Comparison of ENCODE assay signal across 14 cellular contexts in genomic region chr5:45695680-45696093, GRCh38. TPM values are rescaled to one million over a fixed set of nuclear protein-coding genes. Genes with fewer than 3 reads are reported as not detected.
DNase-seq lines count a peak whose midpoint lies in the region; ATAC-seq and TF ChIP-seq lines count a peak whose summit lies in the region.
"Had no signal": no experiment of that assay in that cellular context is flagged by ENCODE, and none has a peak within 500 bp of the region (broad histone marks: within the 10 kb centered on the region; RNA-seq: fewer than 3 reads in every experiment).

No MANE protein-coding gene starts in this region.

- DNase-seq in cardiac muscle cell (ENCODE audit: low read depth in 1 of 2, low spot score in 1 of 2) (peak in 1 of 2 donors; percentile 34), Right ventricle myocardium superior (no peak), chondrocyte (ENCODE audit: low spot score) (no peak), mesothelial cell of epicardium (ENCODE audit: low spot score in 2 of 2, unreplicated experiment in 2 of 2) (no peak), upper lobe of left lung (no peak), NCI-H187 treated with DMSO at 0.1 percent for 48 hours (lab: John Stamatoyannopoulos, UW) (no peak)
- DNase-seq in activated T-cell treated with anti-CD3 and anti-CD28 coated beads, Interleukin-2, amount 50 U/mL, for 48 hours, result no peak
- DNase-seq: activated CD4-positive, alpha-beta T cell treated with anti-CD3 and anti-CD28 coated beads, Interleukin-2, amount 50 U/mL, for 1 hour; DMS153 had no signal

- peaks cover 3% of the 10 kb centered on the region for H3K36me3 Mint-ChIP-seq in chondrocyte (ENCODE audit: low read depth)
- H3K36me3 Mint-ChIP-seq in mesothelial cell of epicardium, result no peaks in the 10 kb centered on the region

- H3K9me3 Mint-ChIP-seq in chondrocyte (ENCODE audit: low read depth), result peaks cover 9% of the 10 kb centered on the region
- H3K9me3 Mint-ChIP-seq in mesothelial cell of epicardium, result no peaks in the 10 kb centered on the region

- H3K27me3 ChIP-seq in cardiac muscle cell (no peaks in the 10 kb centered on the region), upper lobe of left lung (peaks cover 0 to 16% (median 7%) of the 10 kb centered on the region in 4 donors)
- H3K27me3 ChIP-seq: ovary had no signal

- H3K27ac ChIP-seq in cardiac muscle cell (no peak overlapping the region), upper lobe of left lung (no peak overlapping the region)
- H3K27ac ChIP-seq: ovary had no signal

- 3 to 20% methylated on average over 12 to 16 of the region's 48 CpGs for WGBS in upper lobe of left lung, 2 donors

- intact Hi-C loops in Right ventricle myocardium superior (cut with DNase I), result loop anchor here (10.0 kb wide), 1 partner anchor 661 kb away; no protein-coding TSS in a partner anchor

- TF ChIP-seq CTCF in cardiac muscle cell (IDR thresholded peaks at IDR 0.05; ENCODE audit: low read depth, low read length) (no peak), chondrocyte (IDR thresholded peaks at IDR 0.05) (no peak), mesothelial cell of epicardium (IDR thresholded peaks at IDR 0.05; ENCODE audit: unreplicated experiment) (no peak), upper lobe of left lung (IDR thresholded peaks at IDR 0.05) (no peak)

- peak overlapping the region; percentile 91 for H3K4me3 ChIP-seq in cardiac muscle cell
- H3K4me3 ChIP-seq in upper lobe of left lung, result peak overlapping the region in 3 of 4 donors; percentile 31 to 36 (median 33)
- H3K4me3 ChIP-seq: ovary had no signal

- no peak for TF ChIP-seq POLR2A in upper lobe of left lung (IDR thresholded peaks at IDR 0.05)

- ATAC-seq in Right ventricle myocardium superior (ENCODE audit: poor library complexity) (no peak), upper lobe of left lung (ENCODE audit: low FRiP score in 2 of 2) (no peak), HG03039 (IDR thresholded peaks at IDR 0.05; ENCODE audit: unreplicated experiment) (no peak)

- H3K36me3 ChIP-seq in cardiac muscle cell, result no peaks in the 10 kb centered on the region
- H3K36me3 ChIP-seq in upper lobe of left lung, result no peaks in the 10 kb centered on the region
- H3K36me3 ChIP-seq: ovary had no signal

- H3K4me3 Mint-ChIP-seq in chondrocyte (ENCODE audit: unreplicated experiment) (peak overlapping the region; percentile 41), mesothelial cell of epicardium (peak overlapping the region; percentile 61)

- H3K4me1 ChIP-seq in cardiac muscle cell (ENCODE audit: low read depth) (peaks cover 33% of the 10 kb centered on the region), upper lobe of left lung (peaks cover 6 to 15% (median 9%) of the 10 kb centered on the region in 4 donors)

- no peak for TF ChIP-seq EP300 in upper lobe of left lung (IDR thresholded peaks at IDR 0.05)

- no peak overlapping the region for H3K27ac Mint-ChIP-seq in chondrocyte (ENCODE audit: unreplicated experiment)
- H3K27ac Mint-ChIP-seq in mesothelial cell of epicardium, result no peak overlapping the region
- H3K27ac Mint-ChIP-seq: activated naive CD8-positive, alpha-beta T cell had no signal

- H3K9me3 ChIP-seq in cardiac muscle cell (ENCODE audit: low read depth) (no peaks in the 10 kb centered on the region), upper lobe of left lung (no peaks in the 10 kb centered on the region)
- H3K9me3 ChIP-seq: ovary had no signal

- H3K4me1 Mint-ChIP-seq in chondrocyte (ENCODE audit: low read depth) (peaks cover 7% of the 10 kb centered on the region), mesothelial cell of epicardium (peaks cover 6% of the 10 kb centered on the region)

- H3K27me3 Mint-ChIP-seq in chondrocyte (ENCODE audit: low read depth) (peaks cover 23% of the 10 kb centered on the region), mesothelial cell of epicardium (ENCODE audit: low read depth) (peaks cover 74% of the 10 kb centered on the region)

RNA-seq across cellular contexts. Expression of gene HCN1, which starts 0.5 kb away (rescaled TPM):
- total RNA-seq in cardiac muscle cell (5.6 and 11.3 TPM in 2 replicates), Right ventricle myocardium superior (0.05 TPM), chondrocyte (not detected in 3 replicates), mesothelial cell of epicardium (not detected in 3 replicates), upper lobe of left lung (under 1 TPM in 2 of 6 donors, not detected in 4; 0.06 to 0.07 TPM)
- polyA plus RNA-seq in cardiac muscle cell, result 5.9 and 15.6 TPM in 2 replicates
- total RNA-seq: H4, ureter had no signal
- polyA plus RNA-seq: ovary had no signal
